ENCODE assay signal across 16 cellular contexts in the genomic region with DNA sequence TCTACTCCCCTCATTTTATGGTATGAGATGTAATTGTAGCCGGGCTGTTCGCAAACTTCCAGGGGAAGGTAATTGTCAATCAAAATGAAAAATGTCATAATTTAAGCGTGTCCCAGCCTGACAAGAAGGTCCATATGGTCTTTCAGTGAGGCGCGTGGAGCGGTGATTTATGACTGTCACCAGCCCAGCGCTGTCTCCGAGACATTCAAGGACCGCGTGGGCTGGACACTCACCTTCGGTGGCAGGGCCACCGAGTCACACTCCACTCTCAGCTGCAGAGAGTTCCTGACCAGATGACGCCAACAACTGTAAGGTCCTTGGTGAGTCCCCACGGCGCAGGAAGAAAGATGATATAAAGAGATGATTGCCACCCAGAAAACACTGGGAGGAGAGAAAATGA.
"Had no signal": no experiment of that assay in that cellular context is flagged by ENCODE, and none has a peak within 500 bp of the region (broad histone marks: within the 10 kb centered on the region; RNA-seq: fewer than 3 reads in every experiment).

No MANE protein-coding gene starts in this region.

- H3K27me3 Mint-ChIP-seq: central memory CD8-positive, alpha-beta T cell had no signal

- H3K9me3 Mint-ChIP-seq: activated CD4-positive, alpha-beta T cell treated with anti-CD3 and anti-CD28 coated beads, Interleukin-2, amount 10 ng/mL, durations not matched to agents 24 days and 14 days; activated naive CD4-positive, alpha-beta T cell treated with anti-CD3 and anti-CD28 coated beads, Interleukin-2, amount 50 U/mL, for 72 hours; activated T-cell treated with anti-CD3 and anti-CD28 coated beads, Interleukin-2, amount 50 U/mL, for 72 hours; central memory CD8-positive, alpha-beta T cell; immature natural killer cell; neural crest cell; stimulated activated effector memory CD8-positive, alpha-beta T cell treated with anti-CD3 and anti-CD28 coated beads, Interleukin-12 subunit alpha, Interleukin-12 subunit beta, amount 100 ng/mL, for 72 hours had no signal

- H3K36me3 ChIP-seq: thyroid gland had no signal

- H3K4me3 Mint-ChIP-seq: activated CD4-positive, alpha-beta T cell treated with anti-CD3 and anti-CD28 coated beads, Interleukin-2, amount 10 ng/mL, durations not matched to agents 24 days and 14 days; activated CD8-positive, alpha-beta T cell treated with anti-CD3 and anti-CD28 coated beads, Interleukin-2, amount 10 ng/mL, durations not matched to agents 7 days and 5 days; activated T-cell treated with anti-CD3 and anti-CD28 coated beads, Interleukin-2, amount 50 U/mL, for 72 hours; central memory CD8-positive, alpha-beta T cell; immature natural killer cell; neural crest cell; stimulated activated effector memory CD8-positive, alpha-beta T cell treated with anti-CD3 and anti-CD28 coated beads, Interleukin-12 subunit alpha, Interleukin-12 subunit beta, amount 100 ng/mL, for 72 hours had no signal

- H3K27ac ChIP-seq: thyroid gland had no signal

- H3K27me3 ChIP-seq: thyroid gland had no signal

- DNase-seq: activated CD4-positive, alpha-beta T cell treated with anti-CD3 and anti-CD28 coated beads, Interleukin-2, amount 10 ng/mL, durations not matched to agents 24 days and 14 days; activated CD4-positive, CD25-positive, alpha-beta regulatory T cell; activated CD8-positive, alpha-beta memory T cell treated with anti-CD3 and anti-CD28 coated beads, Interleukin-2, amount 50 U/mL, for 4 hours; activated CD8-positive, alpha-beta T cell treated with anti-CD3 and anti-CD28 coated beads, Interleukin-2, amount 10 ng/mL, durations not matched to agents 7 days and 5 days; activated gamma-delta T cell; activated T-cell treated with anti-CD3 and anti-CD28 coated beads, Interleukin-2, amount 50 U/mL, for 72 hours; cortex of kidney; effector CD4-positive, alpha-beta T cell; foreskin fibroblast; immature natural killer cell; midbrain; thyroid gland had no signal

- H3K27ac Mint-ChIP-seq: activated CD4-positive, alpha-beta T cell treated with anti-CD3 and anti-CD28 coated beads, Interleukin-2, amount 10 ng/mL, durations not matched to agents 24 days and 14 days; activated CD8-positive, alpha-beta T cell treated with anti-CD3 and anti-CD28 coated beads, Interleukin-2, amount 10 ng/mL, durations not matched to agents 7 days and 5 days; activated naive CD4-positive, alpha-beta T cell treated with anti-CD3 and anti-CD28 coated beads, Interleukin-2, amount 50 U/mL, for 72 hours; activated T-cell treated with anti-CD3 and anti-CD28 coated beads, Interleukin-2, amount 50 U/mL, for 72 hours; immature natural killer cell; stimulated activated effector memory CD8-positive, alpha-beta T cell treated with anti-CD3 and anti-CD28 coated beads, Interleukin-12 subunit alpha, Interleukin-12 subunit beta, amount 100 ng/mL, for 72 hours had no signal

- H3K4me1 ChIP-seq: thyroid gland had no signal

- H3K4me3 ChIP-seq: thyroid gland had no signal

- H3K9me3 ChIP-seq: thyroid gland had no signal

- H3K36me3 Mint-ChIP-seq: activated naive CD4-positive, alpha-beta T cell treated with anti-CD3 and anti-CD28 coated beads, Interleukin-2, amount 50 U/mL, for 72 hours; immature natural killer cell; stimulated activated effector memory CD8-positive, alpha-beta T cell treated with anti-CD3 and anti-CD28 coated beads, Interleukin-12 subunit alpha, Interleukin-12 subunit beta, amount 100 ng/mL, for 72 hours had no signal
